22 cellular contexts compared by ENCODE assay signal in genomic region chr9:90825586-90825985, GRCh38.
"Had no signal": no experiment of that assay in that cellular context is flagged by ENCODE, and none has a peak within 500 bp of the region (broad histone marks: within the 10 kb centered on the region; RNA-seq: fewer than 3 reads in every experiment).

No MANE protein-coding gene starts in this region.

- DNase-seq: activated CD4-positive, alpha-beta T cell treated with anti-CD3 and anti-CD28 coated beads, Interleukin-2, amount 50 U/mL, for 4 hours; activated CD8-positive, alpha-beta memory T cell treated with anti-CD3 and anti-CD28 coated beads, Interleukin-2, amount 10 ng/mL, durations not matched to agents 7 days and 5 days; activated effector memory CD4-positive, alpha-beta T cell treated with anti-CD3 and anti-CD28 coated beads, Interleukin-2, amount 50 U/mL, for 16 hours; activated T-cell treated with anti-CD3 and anti-CD28 coated beads, Interleukin-2, amount 50 U/mL, for 4 hours; amniotic stem cell; dermis blood vessel endothelial cell; erythroblast; mammary epithelial cell; mucosa of descending colon; natural killer cell; nucleus accumbens; right lobe of liver; stimulated activated CD4-positive, alpha-beta T cell treated with anti-CD3 and anti-CD28 coated beads, Interleukin-1b, Interleukin-23, amount 100 ng/mL, for 48 hours; stimulated activated naive CD4-positive, alpha-beta T cell; T-helper 17 cell; upper lobe of left lung had no signal

- H3K4me3 ChIP-seq: mucosa of descending colon, prostate gland, right lobe of liver, suprapubic skin, upper lobe of left lung had no signal

- H3K36me3 ChIP-seq: prostate gland, right lobe of liver, suprapubic skin, upper lobe of left lung had no signal

- H3K36me3 Mint-ChIP-seq: activated CD8-positive, alpha-beta memory T cell treated with anti-CD3 and anti-CD28 coated beads, Interleukin-2, amount 10 ng/mL, durations not matched to agents 7 days and 5 days; activated naive CD4-positive, alpha-beta T cell treated with anti-CD3 and anti-CD28 coated beads, Interleukin-2, amount 50 U/mL, for 72 hours; brain had no signal

- H3K9me3 Mint-ChIP-seq: activated naive CD4-positive, alpha-beta T cell treated with anti-CD3 and anti-CD28 coated beads, Interleukin-2, amount 50 U/mL, for 72 hours; activated T-cell treated with anti-CD3 and anti-CD28 coated beads, Interleukin-2, amount 50 U/mL, for 4 hours; natural killer cell had no signal

- H3K4me1 ChIP-seq: prostate gland, right lobe of liver, suprapubic skin, upper lobe of left lung had no signal

- H3K27ac ChIP-seq: prostate gland, right lobe of liver, suprapubic skin, upper lobe of left lung had no signal

- H3K4me3 Mint-ChIP-seq: activated CD8-positive, alpha-beta memory T cell treated with anti-CD3 and anti-CD28 coated beads, Interleukin-2, amount 10 ng/mL, durations not matched to agents 7 days and 5 days; activated T-cell treated with anti-CD3 and anti-CD28 coated beads, Interleukin-2, amount 50 U/mL, for 4 hours; brain; natural killer cell; T-helper 17 cell had no signal

- H3K4me1 Mint-ChIP-seq: activated CD8-positive, alpha-beta memory T cell treated with anti-CD3 and anti-CD28 coated beads, Interleukin-2, amount 10 ng/mL, durations not matched to agents 7 days and 5 days; brain had no signal

- ATAC-seq: activated CD4-positive, CD25-positive, alpha-beta regulatory T cell treated with anti-CD3 and anti-CD28 coated beads, Interleukin-2, amount 50 U/mL, for 24 hours; activated CD8-positive, alpha-beta memory T cell treated with anti-CD3 and anti-CD28 coated beads, Interleukin-2, amount 10 ng/mL, durations not matched to agents 7 days and 5 days; activated naive CD4-positive, alpha-beta T cell treated with anti-CD3 and anti-CD28 coated beads, Interleukin-2, amount 50 U/mL, for 72 hours; activated T-cell treated with anti-CD3 and anti-CD28 coated beads, Interleukin-2, amount 50 U/mL, for 4 hours; left lobe of liver; mucosa of descending colon; natural killer cell; right lobe of liver; T-helper 17 cell had no signal

- H3K9me3 ChIP-seq: mucosa of descending colon, prostate gland, right lobe of liver, suprapubic skin, upper lobe of left lung had no signal

- H3K27ac Mint-ChIP-seq: activated CD8-positive, alpha-beta memory T cell treated with anti-CD3 and anti-CD28 coated beads, Interleukin-2, amount 10 ng/mL, durations not matched to agents 7 days and 5 days; activated naive CD4-positive, alpha-beta T cell treated with anti-CD3 and anti-CD28 coated beads, Interleukin-2, amount 50 U/mL, for 72 hours; brain; T-helper 17 cell had no signal

- H3K27me3 ChIP-seq: right lobe of liver, suprapubic skin, upper lobe of left lung had no signal
